ENCODE assay signal across 18 cellular contexts in genomic region chr4:8236141-8236919, GRCh38. TPM values are rescaled to one million over a fixed set of nuclear protein-coding genes. Genes with fewer than 3 reads are reported as not detected.
DNase-seq lines count a peak whose midpoint lies in the region; ATAC-seq, FAIRE-seq and TF ChIP-seq lines count a peak whose summit lies in the region.
"Had no signal": no experiment of that assay in that cellular context is flagged by ENCODE, and none has a peak within 500 bp of the region (broad histone marks: within the 10 kb centered on the region; RNA-seq: fewer than 3 reads in every experiment).

No MANE protein-coding gene starts in this region.

- H3K27ac Mint-ChIP-seq in activated naive CD8-positive, alpha-beta T cell treated with anti-CD3 and anti-CD28 coated beads, Interleukin-2, amount 10 ng/mL, durations not matched to agents 7 days and 5 days: no peak overlapping the region
- no peak overlapping the region for H3K27ac Mint-ChIP-seq in activated naive CD8-positive, alpha-beta T cell treated with anti-CD3 and anti-CD28 coated beads for 36 hours

- peak overlapping the region; percentile 51; the same call in 1 of the 2 replicates for H4K8ac ChIP-seq in H1 (ENCODE audit: extremely low read depth, insufficient read depth, low read length)

- FAIRE-seq in H1 (lab: Jason Lieb, UNC): no peak
- FAIRE-seq: A549, GM12878, GM18507 had no signal

- no peak for TF ChIP-seq EP300 in H1 (IDR thresholded peaks at IDR 0.05; ENCODE audit: borderline replicate concordance in 1 of 2, low read depth in 2 of 2, low read length in 2 of 2)

- H3K9ac ChIP-seq in H1 (replicated peaks in 1 of 4; ENCODE audit: extremely low read depth in 1 of 4, low read depth in 3 of 4, low read length in 3 of 4) (no peak overlapping the region), skeletal muscle satellite cell (ENCODE audit: low read depth, low read length) (no peak overlapping the region)
- H3K9ac ChIP-seq: KMS-11 had no signal

- no peak overlapping the region for H2BK120ac ChIP-seq in H1 (replicated peaks; ENCODE audit: low read depth, low read length)

- 0 out of 2 replicates have a peak overlapping the region, but pooled peaks have one; percentile 14 for H2BK12ac ChIP-seq in H1 (ENCODE audit: low read depth, low read length)

- no peak for TF ChIP-seq RAD21 in H1 (IDR thresholded peaks at IDR 0.05 in 1 of 2, conservative IDR thresholded peaks at IDR 0.05 in 1 of 2; ENCODE audit: low read depth in 2 of 2, low read length in 2 of 2)

- peaks cover 0 to 12% of the 10 kb centered on the region in 2 experiments for H4K20me1 ChIP-seq in H1 (replicated peaks in 1 of 2; ENCODE audit: control insufficient read depth in 1 of 2, insufficient read depth in 2 of 2, low read length in 2 of 2)

- H3K56ac ChIP-seq in H1 (replicated peaks; ENCODE audit: insufficient read length, low read depth, low read length): no peak overlapping the region

- no peak overlapping the region for H3K23ac ChIP-seq in H1 (ENCODE audit: insufficient read length)

- no peak for TF ChIP-seq POLR2A in H1 (IDR thresholded peaks at IDR 0.05; ENCODE audit: control extremely low read depth in 1 of 2, low read depth in 2 of 2, low read length in 2 of 2)

- no peak for ATAC-seq in activated naive CD8-positive, alpha-beta T cell treated with anti-CD3 and anti-CD28 coated beads, Interleukin-2, amount 10 ng/mL, durations not matched to agents 7 days and 5 days (ENCODE audit: low read depth)
- ATAC-seq: A549, GM12878 had no signal

- no peak overlapping the region for H2AK5ac ChIP-seq in H1 (ENCODE audit: low read depth, low read length)

- peaks cover 3% of the 10 kb centered on the region; the same call in 1 of the 2 replicates for H3K79me1 ChIP-seq in H1 (ENCODE audit: low read depth, low read length)

- H3K36me3 Mint-ChIP-seq in activated naive CD8-positive, alpha-beta T cell treated with anti-CD3 and anti-CD28 coated beads, Interleukin-2, amount 10 ng/mL, durations not matched to agents 7 days and 5 days: no peaks in the 10 kb centered on the region
- no peaks in the 10 kb centered on the region for H3K36me3 Mint-ChIP-seq in activated naive CD8-positive, alpha-beta T cell treated with anti-CD3 and anti-CD28 coated beads for 36 hours

- no peaks in the 10 kb centered on the region; a peak in 1 of 8 replicates for H3K36me3 ChIP-seq in H1 (ENCODE audit: control insufficient read depth in 2 of 4, insufficient read depth in 4 of 4, low read length in 3 of 4)
- no peaks in the 10 kb centered on the region for H3K36me3 ChIP-seq in skeletal muscle satellite cell (ENCODE audit: insufficient read depth, low read length)

- no peak overlapping the region for H3K4me3 ChIP-seq in H1 (ENCODE audit: extremely low read depth in 1 of 4, insufficient read depth in 2 of 4, low read depth in 3 of 4, low read length in 4 of 4)
- H3K4me3 ChIP-seq in skeletal muscle satellite cell (ENCODE audit: low read length): peak overlapping the region; percentile 35
- H3K4me3 ChIP-seq: A549, GM12878 had no signal

- CTCF ChIA-PET in H1 (lab: Charles Lee; ENCODE audit: partially characterized antibody): interaction anchor here (0.6 to 5.1 kb wide), 24 partner anchors 9 to 179 kb away, joined by 3 to 68 read pairs (median 4); no protein-coding TSS in a partner anchor

- H4K5ac ChIP-seq in H1 (ENCODE audit: insufficient read length, low read depth, low read length): no peak overlapping the region

- 89% methylated on average over 23 of the region's 23 CpGs; no CpG with 5 or more reads in 1 of the 2 experiments for WGBS in H1 (ENCODE audit: extremely low coverage in 1 of 2, insufficient coverage in 1 of 2, insufficient read length in 1 of 2, insufficient replicate concordance in 2 of 2, low coverage in 1 of 2, low lambda C conversion rate in 2 of 2, missing lambda C conversion rate in 1 of 2), 2 experiments

- H3K9me3 ChIP-seq in H1 (ENCODE audit: insufficient read depth in 2 of 2, low read depth in 1 of 2, low read length in 1 of 2) (no peaks in the 10 kb centered on the region; a peak in 1 of 4 replicates), skeletal muscle satellite cell (replicated peaks; ENCODE audit: low read length) (no peaks in the 10 kb centered on the region)
- H3K9me3 ChIP-seq: A549, Caco-2 had no signal

- H2BK5ac ChIP-seq in H1 (ENCODE audit: low read depth, low read length): no peak overlapping the region

- H3K4me3 Mint-ChIP-seq in activated naive CD8-positive, alpha-beta T cell treated with anti-CD3 and anti-CD28 coated beads, Interleukin-2, amount 10 ng/mL, durations not matched to agents 7 days and 5 days: no peak overlapping the region
- H3K4me3 Mint-ChIP-seq in activated naive CD8-positive, alpha-beta T cell treated with anti-CD3 and anti-CD28 coated beads for 36 hours: no peak overlapping the region

- no peak overlapping the region for H3K14ac ChIP-seq in H1 (ENCODE audit: insufficient read length)

- no peak overlapping the region for H3K4ac ChIP-seq in H1 (replicated peaks; ENCODE audit: insufficient read length, low read depth, low read length)

- H3K27me3 ChIP-seq in H1 (replicated peaks in 1 of 4; ENCODE audit: control insufficient read depth in 3 of 4, extremely low read depth in 1 of 4, insufficient read depth in 3 of 4, low read length in 3 of 4) (no peaks in the 10 kb centered on the region), skeletal muscle satellite cell (ENCODE audit: control insufficient read depth, insufficient read depth, low read length) (no peaks in the 10 kb centered on the region)

- peak in 1 of 3 experiments; percentile 21; a peak in 1 of 4 replicates for TF ChIP-seq CTCF in H1 (IDR thresholded peaks at IDR 0.05; ENCODE audit: control extremely low read depth in 1 of 3, insufficient read depth in 1 of 3, low read depth in 1 of 3, low read length in 3 of 3)

- H3K27ac ChIP-seq in H1 (ENCODE audit: low read depth, low read length): no peak overlapping the region
- H3K27ac ChIP-seq: A549, HL-60, KMS-11 had no signal

- no peak overlapping the region for H3K18ac ChIP-seq in H1 (ENCODE audit: extremely low read depth, low read length)

- H3K4me1 ChIP-seq in H1 (replicated peaks in 1 of 4; ENCODE audit: control insufficient read depth in 3 of 4, insufficient read depth in 4 of 4, low read length in 3 of 4): peaks cover 0 to 6% (median 2%) of the 10 kb centered on the region in 4 experiments; a peak in 5 of 7 replicates
- H3K4me1 ChIP-seq in skeletal muscle satellite cell (ENCODE audit: control insufficient read depth, insufficient read depth, low read length): no peaks in the 10 kb centered on the region

- no peaks in the 10 kb centered on the region for H3K9me3 Mint-ChIP-seq in activated naive CD8-positive, alpha-beta T cell treated with anti-CD3 and anti-CD28 coated beads, Interleukin-2, amount 10 ng/mL, durations not matched to agents 7 days and 5 days
- no peaks in the 10 kb centered on the region for H3K9me3 Mint-ChIP-seq in activated naive CD8-positive, alpha-beta T cell treated with anti-CD3 and anti-CD28 coated beads for 36 hours

- H3K27me3 Mint-ChIP-seq in activated naive CD8-positive, alpha-beta T cell treated with anti-CD3 and anti-CD28 coated beads, Interleukin-2, amount 10 ng/mL, durations not matched to agents 7 days and 5 days: no peaks in the 10 kb centered on the region
- H3K27me3 Mint-ChIP-seq in activated naive CD8-positive, alpha-beta T cell treated with anti-CD3 and anti-CD28 coated beads for 36 hours: no peaks in the 10 kb centered on the region

- peak; percentile 22 for DNase-seq in activated naive CD8-positive, alpha-beta T cell treated with anti-CD3 and anti-CD28 coated beads, Interleukin-2, amount 10 ng/mL, durations not matched to agents 7 days and 5 days
- DNase-seq in activated naive CD8-positive, alpha-beta T cell treated with anti-CD3 and anti-CD28 coated beads for 36 hours: no peak
- peak; percentile 34 for DNase-seq in NAMALWA (ENCODE audit: low spot score)
- DNase-seq in H1 (ENCODE audit: low read depth in 1 of 2, low spot score in 2 of 2): no peak
- no peak for DNase-seq in globus pallidus (ENCODE audit: low spot score)
- no peak for DNase-seq in stimulated activated CD4-positive, alpha-beta T cell treated with anti-CD3 and anti-CD28 coated beads, Interleukin-15, amount 100 ng/mL, for 24 hours
- no peak for DNase-seq in hippocampal formation (lab: John Stamatoyannopoulos, UW)
- DNase-seq: Caco-2, DMS79, NCI-H2029, SHP77 had no signal

- H3K79me2 ChIP-seq in H1 (ENCODE audit: control insufficient read depth in 1 of 2, insufficient read depth in 2 of 2, low read length in 2 of 2): no peaks in the 10 kb centered on the region

- no peak overlapping the region for H2AFZ ChIP-seq in H1 (ENCODE audit: low read length)

- H3K4me1 Mint-ChIP-seq in activated naive CD8-positive, alpha-beta T cell treated with anti-CD3 and anti-CD28 coated beads, Interleukin-2, amount 10 ng/mL, durations not matched to agents 7 days and 5 days: no peaks in the 10 kb centered on the region
- H3K4me1 Mint-ChIP-seq in activated naive CD8-positive, alpha-beta T cell treated with anti-CD3 and anti-CD28 coated beads for 36 hours: no peaks in the 10 kb centered on the region

- POLR2A ChIA-PET in activated naive CD8-positive, alpha-beta T cell treated with anti-CD3 and anti-CD28 coated beads, Interleukin-2, amount 10 ng/mL, durations not matched to agents 7 days and 5 days (lab: Charles Lee): no interaction called here
- POLR2A ChIA-PET in H1 (lab: Charles Lee; ENCODE audit: partially characterized antibody): no interaction called here

- peaks cover 10% of the 10 kb centered on the region; the same call in 1 of the 2 replicates for H3K23me2 ChIP-seq in H1 (ENCODE audit: low read depth, low read length)

- H3K4me2 ChIP-seq in H1 (ENCODE audit: insufficient read depth in 1 of 2, low read depth in 2 of 2, low read length in 2 of 2) (no peak overlapping the region), skeletal muscle satellite cell (ENCODE audit: low read length) (peak overlapping the region; percentile 59)
- H3K4me2 ChIP-seq: A549, KMS-11 had no signal

- no peak overlapping the region for H4K91ac ChIP-seq in H1 (replicated peaks; ENCODE audit: insufficient read length, low read length)

- H2BK15ac ChIP-seq in H1 (ENCODE audit: low read length): 0 out of 2 replicates have a peak overlapping the region, but pooled peaks have one; percentile 29

- H2BK20ac ChIP-seq in H1 (ENCODE audit: low read length): no peak overlapping the region

RNA-seq across cellular contexts. Expression of gene HTRA3, which starts 33.2 kb away (rescaled TPM):
- total RNA-seq in activated naive CD8-positive, alpha-beta T cell treated with anti-CD3 and anti-CD28 coated beads, Interleukin-2, amount 10 ng/mL, durations not matched to agents 7 days and 5 days: not detected
- not detected for total RNA-seq in activated naive CD8-positive, alpha-beta T cell treated with anti-CD3 and anti-CD28 coated beads for 36 hours
- 2.9 and 3.2 TPM in 2 replicates for total RNA-seq in H1 (2021; fragmentation: NEBNext Ultra II Directional; extraction: Animal tissue kit (Norgen Biotek cat#: 25700))
- polyA plus RNA-seq in H1 (2011; rRNA removed): 4.5 and 5.8 TPM in 2 replicates
- polyA plus RNA-seq in H1 (2011; cell fraction: cytosol; rRNA removed): 3.3 TPM
- 3.1 TPM for polyA plus RNA-seq in H1 (2011; cell fraction: nucleus; rRNA removed)
- polyA plus RNA-seq in H1 (2012, experiment 1 of 2): 2.8 to 5.6 TPM (median 4.0 TPM) in 4 replicates
- 3.3 TPM for polyA plus RNA-seq in H1 (2012, experiment 2 of 2)
- polyA plus RNA-seq in H1 (2013, experiment 1 of 2): 3.4 TPM
- polyA plus RNA-seq in H1 (2013, experiment 2 of 2): 3.3 TPM
- polyA minus RNA-seq in H1 (2011; rRNA and poly(A)+ RNA removed): 1.1 and 1.2 TPM in 2 replicates
- 1.2 TPM for polyA minus RNA-seq in H1 (2011; cell fraction: cytosol; rRNA and poly(A)+ RNA removed)
- polyA minus RNA-seq in H1 (2011; cell fraction: nucleus; rRNA and poly(A)+ RNA removed): 1.3 TPM
- 2.2 and 3.3 TPM in 2 replicates for total RNA-seq in skeletal muscle satellite cell (2012; rRNA removed)

RNA-seq across cellular contexts. Expression of gene SH3TC1, which starts 37.2 kb away (rescaled TPM):
- total RNA-seq in activated naive CD8-positive, alpha-beta T cell treated with anti-CD3 and anti-CD28 coated beads, Interleukin-2, amount 10 ng/mL, durations not matched to agents 7 days and 5 days: 10 to 100 TPM; 14.8 to 15.7 TPM
- total RNA-seq in activated naive CD8-positive, alpha-beta T cell treated with anti-CD3 and anti-CD28 coated beads for 36 hours: 1 to 10 TPM; 7.8 to 8.8 TPM
- 0.29 TPM in 1 of 2 replicates, not detected in the other for total RNA-seq in H1 (2021; fragmentation: NEBNext Ultra II Directional; extraction: Animal tissue kit (Norgen Biotek cat#: 25700))
- 0.13 and 0.15 TPM in 2 replicates for polyA plus RNA-seq in H1 (2011; rRNA removed)
- polyA plus RNA-seq in H1 (2011; cell fraction: cytosol; rRNA removed): 0.14 TPM
- polyA plus RNA-seq in H1 (2011; cell fraction: nucleus; rRNA removed): 0.29 TPM
- 0.08 to 0.36 TPM (median 0.14 TPM) in 4 replicates for polyA plus RNA-seq in H1 (2012, experiment 1 of 2)
- 0.22 TPM for polyA plus RNA-seq in H1 (2012, experiment 2 of 2)
- polyA plus RNA-seq in H1 (2013, experiment 1 of 2): 0.16 TPM
- 0.07 TPM for polyA plus RNA-seq in H1 (2013, experiment 2 of 2)
- 0.13 and 0.71 TPM in 2 replicates for polyA minus RNA-seq in H1 (2011; rRNA and poly(A)+ RNA removed)
- polyA minus RNA-seq in H1 (2011; cell fraction: cytosol; rRNA and poly(A)+ RNA removed): not detected
- 0.30 TPM for polyA minus RNA-seq in H1 (2011; cell fraction: nucleus; rRNA and poly(A)+ RNA removed)
- total RNA-seq in skeletal muscle satellite cell (2012; rRNA removed): 11.7 and 17.5 TPM in 2 replicates
- total RNA-seq: G401 had no signal

Comparison
In these comparisons a context has a peak if more than half of its experiments do, and no peak if none do; other contexts are left out.
1. DNase-seq: peak in activated naive CD8-positive, alpha-beta T cell treated with anti-CD3 and anti-CD28 coated beads, Interleukin-2, amount 10 ng/mL, durations not matched to agents 7 days and 5 days (single experiment) and NAMALWA (single experiment); none in activated naive CD8-positive, alpha-beta T cell treated with anti-CD3 and anti-CD28 coated beads for 36 hours (single experiment), H1 (0 of 2), globus pallidus (single experiment), stimulated activated CD4-positive, alpha-beta T cell treated with anti-CD3 and anti-CD28 coated beads, Interleukin-15, amount 100 ng/mL, for 24 hours (single experiment) and hippocampal formation (0 of 2).